In genomic region chr18:39241534-39241933, GRCh38 we compare ENCODE assay signal across 1 cellular context.
A peak's percentile ranks its signal among the peaks of the same experiment; 100 is the strongest.
TF ChIP-seq lines count a peak whose summit lies in the region.

No MANE protein-coding gene starts in this region.

TF ChIP-seq in HepG2, 621 proteins besides CTCF, POLR2A, EP300 and RAD21 (continued from another document and continues in another):
- TF ChIP-seq, protein P1, sequence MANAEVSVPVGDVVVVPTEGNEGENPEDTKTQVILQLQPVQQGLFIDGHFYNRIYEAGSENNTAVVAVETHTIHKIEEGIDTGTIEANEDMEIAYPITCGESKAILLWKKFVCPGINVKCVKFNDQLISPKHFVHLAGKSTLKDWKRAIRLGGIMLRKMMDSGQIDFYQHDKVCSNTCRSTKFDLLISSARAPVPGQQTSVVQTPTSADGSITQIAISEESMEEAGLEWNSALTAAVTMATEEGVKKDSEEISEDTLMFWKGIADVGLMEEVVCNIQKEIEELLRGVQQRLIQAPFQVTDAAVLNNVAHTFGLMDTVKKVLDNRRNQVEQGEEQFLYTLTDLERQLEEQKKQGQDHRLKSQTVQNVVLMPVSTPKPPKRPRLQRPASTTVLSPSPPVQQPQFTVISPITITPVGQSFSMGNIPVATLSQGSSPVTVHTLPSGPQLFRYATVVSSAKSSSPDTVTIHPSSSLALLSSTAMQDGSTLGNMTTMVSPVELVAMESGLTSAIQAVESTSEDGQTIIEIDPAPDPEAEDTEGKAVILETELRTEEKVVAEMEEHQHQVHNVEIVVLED (CRISPR knock-in tag; IDR thresholded peaks at IDR 0.05; ENCODE audit: borderline replicate concordance) = no peak
- no peak for TF ChIP-seq PPARG (CRISPR knock-in tag; conservative IDR thresholded peaks at IDR 0.05)
- no peak for TF ChIP-seq AGO1 (IDR thresholded peaks at IDR 0.05; ENCODE audit: low read depth, low read length, poor library complexity, severe bottlenecking)
- TF ChIP-seq SMAD9 (CRISPR knock-in tag; IDR thresholded peaks at IDR 0.05) = no peak
- no peak for TF ChIP-seq ZSCAN12 (CRISPR knock-in tag; IDR thresholded peaks at IDR 0.05)
- TF ChIP-seq ZNF124 (CRISPR knock-in tag; IDR thresholded peaks at IDR 0.05) = no peak
- no peak for TF ChIP-seq ZNF383 (CRISPR knock-in tag; IDR thresholded peaks at IDR 0.05; ENCODE audit: borderline replicate concordance)
- TF ChIP-seq BRCA1 (CRISPR knock-in tag; IDR thresholded peaks at IDR 0.05) = no peak
- TF ChIP-seq ELF1 (CRISPR knock-in tag; IDR thresholded peaks at IDR 0.05) = no peak
- no peak for TF ChIP-seq HNRNPH1 (optimal IDR thresholded peaks at IDR 0.05; ENCODE audit: low read depth, low read length)
- no peak for TF ChIP-seq GPN1 (CRISPR knock-in tag; IDR thresholded peaks at IDR 0.05; ENCODE audit: borderline replicate concordance)
- no peak for TF ChIP-seq POLR2AphosphoS2 (IDR thresholded peaks at IDR 0.05; ENCODE audit: low read depth, low read length)
- TF ChIP-seq ZNF350 (CRISPR knock-in tag; IDR thresholded peaks at IDR 0.05; ENCODE audit: borderline replicate concordance, low read depth) = no peak
- TF ChIP-seq SP140L (CRISPR knock-in tag; IDR thresholded peaks at IDR 0.05; ENCODE audit: borderline replicate concordance) = no peak
- TF ChIP-seq HOXA5 (CRISPR knock-in tag; IDR thresholded peaks at IDR 0.05) = no peak
- TF ChIP-seq ZC3H13 (CRISPR knock-in tag; IDR thresholded peaks at IDR 0.05) = no peak
- TF ChIP-seq ISL2 (CRISPR knock-in tag; IDR thresholded peaks at IDR 0.05) = peak; percentile 68; the same call in 1 of the 2 replicates
- no peak for TF ChIP-seq TEAD2 (CRISPR knock-in tag; IDR thresholded peaks at IDR 0.05)
- TF ChIP-seq ZNF614 (CRISPR knock-in tag; IDR thresholded peaks at IDR 0.05; ENCODE audit: borderline replicate concordance) = 0 out of 2 replicates have a peak, but pooled peaks have one; percentile 29
- TF ChIP-seq KLF16 (CRISPR knock-in tag; IDR thresholded peaks at IDR 0.05) = 0 out of 4 replicates have a peak, but pooled peaks of 1 of the 2 experiments have one; percentile 24
- peak; percentile 67; the same call in 1 of the 2 replicates for TF ChIP-seq RXRB (CRISPR knock-in tag; IDR thresholded peaks at IDR 0.05; ENCODE audit: borderline replicate concordance)
- no peak for TF ChIP-seq ZFP90 (CRISPR knock-in tag; IDR thresholded peaks at IDR 0.05; ENCODE audit: borderline replicate concordance)
- no peak for TF ChIP-seq SSRP1 (CRISPR knock-in tag; IDR thresholded peaks at IDR 0.05)
- TF ChIP-seq ZNF709 (CRISPR knock-in tag; IDR thresholded peaks at IDR 0.05) = no peak
- TF ChIP-seq, protein P2, sequence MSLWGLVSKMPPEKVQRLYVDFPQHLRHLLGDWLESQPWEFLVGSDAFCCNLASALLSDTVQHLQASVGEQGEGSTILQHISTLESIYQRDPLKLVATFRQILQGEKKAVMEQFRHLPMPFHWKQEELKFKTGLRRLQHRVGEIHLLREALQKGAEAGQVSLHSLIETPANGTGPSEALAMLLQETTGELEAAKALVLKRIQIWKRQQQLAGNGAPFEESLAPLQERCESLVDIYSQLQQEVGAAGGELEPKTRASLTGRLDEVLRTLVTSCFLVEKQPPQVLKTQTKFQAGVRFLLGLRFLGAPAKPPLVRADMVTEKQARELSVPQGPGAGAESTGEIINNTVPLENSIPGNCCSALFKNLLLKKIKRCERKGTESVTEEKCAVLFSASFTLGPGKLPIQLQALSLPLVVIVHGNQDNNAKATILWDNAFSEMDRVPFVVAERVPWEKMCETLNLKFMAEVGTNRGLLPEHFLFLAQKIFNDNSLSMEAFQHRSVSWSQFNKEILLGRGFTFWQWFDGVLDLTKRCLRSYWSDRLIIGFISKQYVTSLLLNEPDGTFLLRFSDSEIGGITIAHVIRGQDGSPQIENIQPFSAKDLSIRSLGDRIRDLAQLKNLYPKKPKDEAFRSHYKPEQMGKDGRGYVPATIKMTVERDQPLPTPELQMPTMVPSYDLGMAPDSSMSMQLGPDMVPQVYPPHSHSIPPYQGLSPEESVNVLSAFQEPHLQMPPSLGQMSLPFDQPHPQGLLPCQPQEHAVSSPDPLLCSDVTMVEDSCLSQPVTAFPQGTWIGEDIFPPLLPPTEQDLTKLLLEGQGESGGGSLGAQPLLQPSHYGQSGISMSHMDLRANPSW (CRISPR knock-in tag; IDR thresholded peaks at IDR 0.05; ENCODE audit: borderline replicate concordance) = no peak
- TF ChIP-seq, protein P3, sequence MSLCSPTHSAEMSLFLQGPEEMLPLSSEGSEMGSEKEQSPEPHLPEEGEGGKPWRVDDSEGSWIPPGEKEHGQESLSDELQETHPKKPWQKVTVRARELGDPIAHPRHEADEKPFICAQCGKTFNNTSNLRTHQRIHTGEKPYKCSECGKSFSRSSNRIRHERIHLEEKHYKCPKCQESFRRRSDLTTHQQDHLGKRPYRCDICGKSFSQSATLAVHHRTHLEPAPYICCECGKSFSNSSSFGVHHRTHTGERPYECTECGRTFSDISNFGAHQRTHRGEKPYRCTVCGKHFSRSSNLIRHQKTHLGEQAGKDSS (CRISPR knock-in tag; IDR thresholded peaks at IDR 0.05; ENCODE audit: borderline replicate concordance, low read depth) = no peak
- TF ChIP-seq, protein P4, sequence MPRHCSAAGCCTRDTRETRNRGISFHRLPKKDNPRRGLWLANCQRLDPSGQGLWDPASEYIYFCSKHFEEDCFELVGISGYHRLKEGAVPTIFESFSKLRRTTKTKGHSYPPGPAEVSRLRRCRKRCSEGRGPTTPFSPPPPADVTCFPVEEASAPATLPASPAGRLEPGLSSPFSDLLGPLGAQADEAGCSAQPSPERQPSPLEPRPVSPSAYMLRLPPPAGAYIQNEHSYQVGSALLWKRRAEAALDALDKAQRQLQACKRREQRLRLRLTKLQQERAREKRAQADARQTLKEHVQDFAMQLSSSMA (CRISPR knock-in tag; IDR thresholded peaks at IDR 0.05) = no peak
- no peak for TF ChIP-seq NFE2L2 (IDR thresholded peaks at IDR 0.05; ENCODE audit: low read length)
- TF ChIP-seq TOPORS (CRISPR knock-in tag; IDR thresholded peaks at IDR 0.05) = no peak
- TF ChIP-seq, protein P5, sequence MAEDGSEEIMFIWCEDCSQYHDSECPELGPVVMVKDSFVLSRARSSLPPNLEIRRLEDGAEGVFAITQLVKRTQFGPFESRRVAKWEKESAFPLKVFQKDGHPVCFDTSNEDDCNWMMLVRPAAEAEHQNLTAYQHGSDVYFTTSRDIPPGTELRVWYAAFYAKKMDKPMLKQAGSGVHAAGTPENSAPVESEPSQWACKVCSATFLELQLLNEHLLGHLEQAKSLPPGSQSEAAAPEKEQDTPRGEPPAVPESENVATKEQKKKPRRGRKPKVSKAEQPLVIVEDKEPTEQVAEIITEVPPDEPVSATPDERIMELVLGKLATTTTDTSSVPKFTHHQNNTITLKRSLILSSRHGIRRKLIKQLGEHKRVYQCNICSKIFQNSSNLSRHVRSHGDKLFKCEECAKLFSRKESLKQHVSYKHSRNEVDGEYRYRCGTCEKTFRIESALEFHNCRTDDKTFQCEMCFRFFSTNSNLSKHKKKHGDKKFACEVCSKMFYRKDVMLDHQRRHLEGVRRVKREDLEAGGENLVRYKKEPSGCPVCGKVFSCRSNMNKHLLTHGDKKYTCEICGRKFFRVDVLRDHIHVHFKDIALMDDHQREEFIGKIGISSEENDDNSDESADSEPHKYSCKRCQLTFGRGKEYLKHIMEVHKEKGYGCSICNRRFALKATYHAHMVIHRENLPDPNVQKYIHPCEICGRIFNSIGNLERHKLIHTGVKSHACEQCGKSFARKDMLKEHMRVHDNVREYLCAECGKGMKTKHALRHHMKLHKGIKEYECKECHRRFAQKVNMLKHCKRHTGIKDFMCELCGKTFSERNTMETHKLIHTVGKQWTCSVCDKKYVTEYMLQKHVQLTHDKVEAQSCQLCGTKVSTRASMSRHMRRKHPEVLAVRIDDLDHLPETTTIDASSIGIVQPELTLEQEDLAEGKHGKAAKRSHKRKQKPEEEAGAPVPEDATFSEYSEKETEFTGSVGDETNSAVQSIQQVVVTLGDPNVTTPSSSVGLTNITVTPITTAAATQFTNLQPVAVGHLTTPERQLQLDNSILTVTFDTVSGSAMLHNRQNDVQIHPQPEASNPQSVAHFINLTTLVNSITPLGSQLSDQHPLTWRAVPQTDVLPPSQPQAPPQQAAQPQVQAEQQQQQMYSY (CRISPR knock-in tag; IDR thresholded peaks at IDR 0.05) = no peak
- no peak for TF ChIP-seq HDAC6 (IDR thresholded peaks at IDR 0.05; ENCODE audit: low read depth, low read length)
- no peak for TF ChIP-seq ZNF280B (CRISPR knock-in tag; IDR thresholded peaks at IDR 0.05; ENCODE audit: borderline replicate concordance)
- no peak for TF ChIP-seq ZNF143 (CRISPR knock-in tag; IDR thresholded peaks at IDR 0.05)
- TF ChIP-seq, protein P6, sequence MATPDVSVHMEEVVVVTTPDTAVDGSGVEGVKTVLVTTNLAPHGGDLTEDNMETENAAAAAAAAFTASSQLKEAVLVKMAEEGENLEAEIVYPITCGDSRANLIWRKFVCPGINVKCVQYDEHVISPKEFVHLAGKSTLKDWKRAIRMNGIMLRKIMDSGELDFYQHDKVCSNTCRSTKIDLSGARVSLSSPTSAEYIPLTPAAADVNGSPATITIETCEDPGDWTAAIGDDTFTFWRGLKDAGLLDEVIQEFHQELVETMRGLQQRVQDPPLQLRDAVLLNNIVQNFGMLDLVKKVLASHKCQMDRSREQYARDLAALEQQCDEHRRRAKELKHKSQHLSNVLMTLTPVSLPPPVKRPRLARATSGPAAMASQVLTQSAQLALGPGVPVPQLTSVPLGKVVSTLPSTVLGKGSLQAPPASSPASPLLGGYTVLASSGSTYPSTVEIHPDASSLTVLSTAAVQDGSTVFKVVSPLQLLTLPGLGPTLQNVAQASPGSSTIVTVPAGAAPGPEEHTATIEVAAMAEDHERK (CRISPR knock-in tag; IDR thresholded peaks at IDR 0.05; ENCODE audit: low read depth) = no peak
- no peak for TF ChIP-seq KLF12 (CRISPR knock-in tag; IDR thresholded peaks at IDR 0.05; ENCODE audit: borderline replicate concordance)
- TF ChIP-seq, protein P7, sequence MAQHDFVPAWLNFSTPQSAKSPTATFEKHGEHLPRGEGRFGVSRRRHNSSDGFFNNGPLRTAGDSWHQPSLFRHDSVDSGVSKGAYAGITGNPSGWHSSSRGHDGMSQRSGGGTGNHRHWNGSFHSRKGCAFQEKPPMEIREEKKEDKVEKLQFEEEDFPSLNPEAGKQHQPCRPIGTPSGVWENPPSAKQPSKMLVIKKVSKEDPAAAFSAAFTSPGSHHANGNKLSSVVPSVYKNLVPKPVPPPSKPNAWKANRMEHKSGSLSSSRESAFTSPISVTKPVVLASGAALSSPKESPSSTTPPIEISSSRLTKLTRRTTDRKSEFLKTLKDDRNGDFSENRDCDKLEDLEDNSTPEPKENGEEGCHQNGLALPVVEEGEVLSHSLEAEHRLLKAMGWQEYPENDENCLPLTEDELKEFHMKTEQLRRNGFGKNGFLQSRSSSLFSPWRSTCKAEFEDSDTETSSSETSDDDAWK (CRISPR knock-in tag; IDR thresholded peaks at IDR 0.05) = no peak
- TF ChIP-seq, protein P8, sequence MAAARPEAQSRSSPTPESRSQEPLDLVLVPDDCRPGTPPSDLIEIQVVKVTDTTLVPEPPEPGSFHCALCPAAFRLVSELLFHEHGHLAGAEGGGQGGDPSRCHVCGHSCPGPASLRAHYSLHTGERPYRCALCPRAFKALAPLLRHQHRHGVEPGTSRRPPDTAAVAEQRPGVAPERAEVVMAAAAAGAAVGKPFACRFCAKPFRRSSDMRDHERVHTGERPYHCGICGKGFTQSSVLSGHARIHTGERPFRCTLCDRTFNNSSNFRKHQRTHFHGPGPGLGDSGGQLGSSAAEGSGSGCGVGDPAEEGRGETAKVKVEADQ (CRISPR knock-in tag; IDR thresholded peaks at IDR 0.05; ENCODE audit: borderline replicate concordance) = no peak
- TF ChIP-seq TRIM24 (CRISPR knock-in tag; IDR thresholded peaks at IDR 0.05) = no peak
- no peak for TF ChIP-seq ZNF891 (CRISPR knock-in tag; IDR thresholded peaks at IDR 0.05)
- no peak for TF ChIP-seq NONO (IDR thresholded peaks at IDR 0.05)
- no peak for TF ChIP-seq NONO (CRISPR knock-in tag; conservative IDR thresholded peaks at IDR 0.05)
- TF ChIP-seq, protein P9, sequence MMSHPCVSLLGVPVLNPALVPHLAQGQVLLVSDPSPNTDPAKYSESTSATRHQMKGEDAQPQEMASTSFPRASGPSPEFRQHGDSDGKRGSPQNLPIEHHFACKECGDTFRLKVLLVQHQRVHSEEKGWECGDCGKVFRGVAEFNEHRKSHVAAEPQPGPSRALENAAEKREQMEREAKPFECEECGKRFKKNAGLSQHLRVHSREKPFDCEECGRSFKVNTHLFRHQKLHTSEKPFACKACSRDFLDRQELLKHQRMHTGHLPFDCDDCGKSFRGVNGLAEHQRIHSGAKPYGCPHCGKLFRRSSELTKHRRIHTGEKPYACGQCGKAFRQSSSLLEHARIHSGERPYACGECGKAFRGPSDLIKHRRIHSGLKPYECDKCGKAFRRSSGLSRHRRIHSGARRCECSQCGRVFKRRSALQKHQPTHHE (CRISPR knock-in tag; IDR thresholded peaks at IDR 0.05; ENCODE audit: borderline replicate concordance) = no peak
- no peak for TF ChIP-seq ESRRA (CRISPR knock-in tag; IDR thresholded peaks at IDR 0.05; ENCODE audit: low read depth)
- no peak for TF ChIP-seq PAX8 (CRISPR knock-in tag; IDR thresholded peaks at IDR 0.05; ENCODE audit: borderline replicate concordance)
- TF ChIP-seq SMARCC2 (IDR thresholded peaks at IDR 0.05) = 0 out of 2 replicates have a peak, but pooled peaks have one; percentile 67
- TF ChIP-seq ASH2L (IDR thresholded peaks at IDR 0.05; ENCODE audit: insufficient read length, low read depth, low read length) = peak; percentile 52
